ENCODE assay signal across 1 cellular context in genomic region chr20:47421076-47421475, GRCh38.
TF ChIP-seq lines count a peak whose summit lies in the region.

No MANE protein-coding gene starts in this region.

TF ChIP-seq in K562, 482 proteins besides CTCF, POLR2A, EP300 and RAD21 (continued from another document):
- TF ChIP-seq ZBTB11 (CRISPR knock-in tag; IDR thresholded peaks at IDR 0.05), result peak in 1 of 3 experiments; percentile 79; a peak in 2 of 6 replicates
- 0 out of 2 replicates have a peak, but pooled peaks have one; percentile 4 for TF ChIP-seq SPI1 (IDR thresholded peaks at IDR 0.05; ENCODE audit: borderline replicate concordance, low read depth, low read length)
- no peak for TF ChIP-seq MTA1 (IDR thresholded peaks at IDR 0.05; ENCODE audit: borderline replicate concordance)
- no peak for TF ChIP-seq ZNF316 (IDR thresholded peaks at IDR 0.05)
